ENCODE assay signal across 8 cellular contexts in the genomic region with DNA sequence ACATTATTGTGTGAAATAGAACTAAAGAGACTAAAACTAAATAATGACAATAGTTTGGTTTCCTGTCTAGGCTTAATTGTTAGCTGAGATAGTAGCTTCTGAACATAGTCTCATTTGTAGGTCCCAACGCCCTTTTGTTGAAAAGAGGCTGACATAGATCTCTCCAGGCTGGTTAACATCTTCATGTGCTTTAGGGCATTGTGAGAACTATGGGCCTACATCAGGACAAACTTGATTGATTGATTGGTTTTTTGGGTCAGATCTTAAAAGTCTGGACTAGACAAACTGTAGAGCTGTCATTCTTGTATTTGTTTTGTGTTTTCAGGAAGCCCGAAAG. TPM values are rescaled to one million over a fixed set of nuclear protein-coding genes. Genes with fewer than 3 reads are reported as not detected.
DNase-seq lines count a peak whose midpoint lies in the region; ATAC-seq and TF ChIP-seq lines count a peak whose summit lies in the region.

No MANE protein-coding gene starts in this region.

- intact Hi-C loops in right lobe of liver (cut with DNase I) (no loop called here), transverse colon (cut with DNase I; ENCODE audit: low total_unique reads) (loop anchor here (5.0 kb wide), 1 partner anchor 505 kb away; no protein-coding TSS in a partner anchor)

- H3K4me1 ChIP-seq in right lobe of liver (peaks cover 0 to 38% (median 9%) of the 10 kb centered on the region in 4 donors), transverse colon (peaks cover 24 to 56% (median 46%) of the 10 kb centered on the region in 4 donors)

- no peak for TF ChIP-seq EP300 in transverse colon (IDR thresholded peaks at IDR 0.05; ENCODE audit: low read depth)

- H3K9me3 Mint-ChIP-seq in activated T-cell treated with anti-CD3 and anti-CD28 coated beads, Interleukin-2, amount 50 U/mL, for 72 hours, result no peaks in the 10 kb centered on the region

- peaks cover 77% of the 10 kb centered on the region for H3K4me1 Mint-ChIP-seq in activated T-cell treated with anti-CD3 and anti-CD28 coated beads, Interleukin-2, amount 50 U/mL, for 72 hours (ENCODE audit: low read depth)

- H3K4me3 ChIP-seq in astrocyte of the cerebellum (ENCODE audit: low read depth, low read length) (peak overlapping the region; percentile 87), right lobe of liver (peak overlapping the region; percentile 84 to 92 (median 90)), transverse colon (peak overlapping the region in 3 of 4 donors; percentile 70 to 92 (median 76))

- H3K27ac ChIP-seq in right lobe of liver (peak overlapping the region; percentile 86 to 95 (median 93)), transverse colon (peak overlapping the region; percentile 91 to 98 (median 96))

- H3K4me3 Mint-ChIP-seq in activated T-cell treated with anti-CD3 and anti-CD28 coated beads, Interleukin-2, amount 50 U/mL, for 72 hours, result peak overlapping the region; percentile 97 to 99

- H3K27me3 ChIP-seq in right lobe of liver, result no peaks in the 10 kb centered on the region
- no peaks in the 10 kb centered on the region for H3K27me3 ChIP-seq in transverse colon

- H3K9me3 ChIP-seq in right lobe of liver (no peaks in the 10 kb centered on the region), transverse colon (no peaks in the 10 kb centered on the region)

- no peak for TF ChIP-seq CTCF in astrocyte of the cerebellum (IDR thresholded peaks at IDR 0.05; ENCODE audit: low read depth, low read length, missing control alignments)
- no peak for TF ChIP-seq CTCF in right lobe of liver (IDR thresholded peaks at IDR 0.05)
- no peak for TF ChIP-seq CTCF in transverse colon (IDR thresholded peaks at IDR 0.05)

- H3K27me3 Mint-ChIP-seq in activated T-cell treated with anti-CD3 and anti-CD28 coated beads, Interleukin-2, amount 50 U/mL, for 72 hours (ENCODE audit: low read depth), result no peaks in the 10 kb centered on the region

- peak overlapping the region; percentile 99 for H3K27ac Mint-ChIP-seq in activated T-cell treated with anti-CD3 and anti-CD28 coated beads, Interleukin-2, amount 50 U/mL, for 72 hours

- 6% methylated on average over 2 of the region's 2 CpGs for WGBS in right lobe of liver (ENCODE audit: insufficient coverage, low coverage, low lambda C conversion rate, missing lambda C conversion rate)
- 0 to 43% methylated on average over 1 to 2 of the region's 2 CpGs for WGBS in transverse colon (ENCODE audit: low coverage in 1 of 2), 2 donors

- peaks cover 0 to 4% (median 0%) of the 10 kb centered on the region in 4 donors for H3K36me3 ChIP-seq in right lobe of liver
- H3K36me3 ChIP-seq in transverse colon, result peaks cover 0 to 6% (median 0%) of the 10 kb centered on the region in 4 donors

- TF ChIP-seq POLR2A in right lobe of liver (IDR thresholded peaks at IDR 0.05) (no peak), transverse colon (IDR thresholded peaks at IDR 0.05) (no peak)

- in situ Hi-C loops in astrocyte of the cerebellum (cut with HindIII; ENCODE audit: low sequenced_read_pairs), result no loop called here
- in situ Hi-C loops in transverse colon (cut with MboI; ENCODE audit: low pct_ligation_motif_present in 1 of 4, low pct_unique_long_range_greater_than_20kb in 1 of 4, low sequenced_read_pairs in 3 of 4), result no loop called here

- ATAC-seq in activated T-cell treated with anti-CD3 and anti-CD28 coated beads, Interleukin-2, amount 50 U/mL, for 72 hours (replicated peaks in 1 of 2), result no peak
- no peak for ATAC-seq in right lobe of liver

- DNase-seq in activated T-cell treated with anti-CD3 and anti-CD28 coated beads, Interleukin-2, amount 50 U/mL, for 72 hours, result no peak
- DNase-seq in activated T-cell treated with anti-CD3 and anti-CD28 coated beads for 4 hours (no peak), astrocyte of the cerebellum (ENCODE audit: low read depth) (no peak), right lobe of liver (no peak), transverse colon (no peak), cerebellum (ENCODE audit: low spot score) (no peak), AG08395 (ENCODE audit: low spot score) (no peak), DMS153 treated with DMSO at 0.1 percent for 48 hours (lab: John Stamatoyannopoulos, UW; ENCODE audit: unreplicated experiment) (no peak)

- peaks cover 1 to 9% of the 10 kb centered on the region in 2 donors for H3K36me3 Mint-ChIP-seq in activated T-cell treated with anti-CD3 and anti-CD28 coated beads, Interleukin-2, amount 50 U/mL, for 72 hours (ENCODE audit: insufficient read depth in 2 of 2)

RNA-seq across cellular contexts. Expression of a gene that starts 0.9 kb away (rescaled TPM):
- 10 to 100 TPM; 22.5 to 23.5 TPM for total RNA-seq in activated T-cell treated with anti-CD3 and anti-CD28 coated beads, Interleukin-2, amount 50 U/mL, for 72 hours
- total RNA-seq in right lobe of liver (10 to 100 TPM; 13.0 to 25.1 (median 17.4) TPM), transverse colon (10 to 100 TPM in 3 of 4 donors, 1 to 10 TPM in 1; 2.6 to 37.4 (median 17.0) TPM), cerebellum (14.2 TPM)

RNA-seq across cellular contexts. Expression of a gene that starts 2.7 kb away (rescaled TPM):
- 10 to 100 TPM; 72.0 to 81.3 TPM for total RNA-seq in activated T-cell treated with anti-CD3 and anti-CD28 coated beads, Interleukin-2, amount 50 U/mL, for 72 hours
- 100 to 1,000 TPM in 1 of 6 experiments, 10 to 100 TPM in 5; 52.2 to 107 (median 77.5) TPM for total RNA-seq in right lobe of liver
- 100 to 1,000 TPM in 3 of 4 donors, 10 to 100 TPM in 1; 94.5 to 530 (median 188) TPM for total RNA-seq in transverse colon
- total RNA-seq in cerebellum, result 43.0 TPM

RNA-seq across cellular contexts. Expression of a gene that starts 28.7 kb away (rescaled TPM):
- 100 to 1,000 TPM; 120 to 127 TPM for total RNA-seq in activated T-cell treated with anti-CD3 and anti-CD28 coated beads, Interleukin-2, amount 50 U/mL, for 72 hours
- total RNA-seq in right lobe of liver (10 to 100 TPM in 5 of 6 experiments, 1 to 10 TPM in 1; 9.5 to 14.8 (median 12.2) TPM), transverse colon (10 to 100 TPM; 14.3 to 34.5 (median 22.1) TPM), cerebellum (19.1 TPM)

RNA-seq across cellular contexts. Expression of a gene that starts 38.5 kb away (rescaled TPM):
- total RNA-seq in activated T-cell treated with anti-CD3 and anti-CD28 coated beads, Interleukin-2, amount 50 U/mL, for 72 hours, result 100 to 1,000 TPM; 105 to 119 TPM
- total RNA-seq in right lobe of liver (10 to 100 TPM; 39.4 to 43.4 (median 41.0) TPM), transverse colon (100 to 1,000 TPM in 2 of 4 donors, 10 to 100 TPM in 2; 46.7 to 104 (median 80.2) TPM), cerebellum (44.0 TPM)
